8 cellular contexts compared by ENCODE assay signal in genomic region chr6:146598785-146599405, GRCh38. TPM values are rescaled to one million over a fixed set of nuclear protein-coding genes. Genes with fewer than 3 reads are reported as not detected.
DNase-seq lines count a peak whose midpoint lies in the region; ATAC-seq and TF ChIP-seq lines count a peak whose summit lies in the region.

TSS of gene ADGB (plus strand) at chr6:146598972. CDS start at chr6:146599041, 69 bp downstream.

- H3K9me3 ChIP-seq in mucosa of stomach (ENCODE audit: control insufficient read depth, low read length) (no peaks in the 10 kb centered on the region), aorta (ENCODE audit: control insufficient read depth, low read length) (no peaks in the 10 kb centered on the region)

- H3K27me3 Mint-ChIP-seq in T-helper 2 cell treated with Interferon-gamma antibody and Interleukin-4, amounts not matched to agents 5 μg/mL and 100 μg/mL, for 36 hours (ENCODE audit: low read depth), result peaks cover 9% of the 10 kb centered on the region

- no peak for TF ChIP-seq CTCF in fibroblast of mammary gland (conservative IDR thresholded peaks at IDR 0.05; ENCODE audit: control insufficient read depth, insufficient read depth, low read depth, low read length)

- no peaks in the 10 kb centered on the region for H3K36me3 ChIP-seq in mucosa of stomach (ENCODE audit: control insufficient read depth, insufficient read depth, low read length)
- no peaks in the 10 kb centered on the region for H3K36me3 ChIP-seq in aorta (ENCODE audit: control insufficient read depth in 1 of 2, insufficient read depth in 2 of 2, low read length in 1 of 2)

- intact Hi-C loops in aorta (cut with DNase I), result no loop called here

- H3K9me3 Mint-ChIP-seq in T-helper 2 cell treated with Interferon-gamma antibody and Interleukin-4, amounts not matched to agents 5 μg/mL and 100 μg/mL, for 36 hours, result no peaks in the 10 kb centered on the region

- H3K4me1 Mint-ChIP-seq in T-helper 2 cell treated with Interferon-gamma antibody and Interleukin-4, amounts not matched to agents 5 μg/mL and 100 μg/mL, for 36 hours (ENCODE audit: low read depth), result peaks cover 3% of the 10 kb centered on the region

- DNase-seq in C1 segment of cervical spinal cord (lab: John Stamatoyannopoulos, UW), result peak in 8 of 14 donors; percentile 2 to 74 (median 18)
- DNase-seq in T-helper 2 cell treated with Interferon-gamma antibody and Interleukin-4, amounts not matched to agents 5 μg/mL and 100 μg/mL, for 36 hours (ENCODE audit: low spot score), result peak; percentile 4
- peak; percentile 42 for DNase-seq in fibroblast of mammary gland (ENCODE audit: low read depth)
- DNase-seq in aorta, result peak; percentile 82 to 86
- DNase-seq in NCI-H1092 treated with DMSO at 0.1 percent for 48 hours (lab: John Stamatoyannopoulos, UW), result no peak

- H3K4me3 Mint-ChIP-seq in T-helper 2 cell treated with Interferon-gamma antibody and Interleukin-4, amounts not matched to agents 5 μg/mL and 100 μg/mL, for 36 hours, result peak within 1 kb of the TSS; percentile 61

- H3K27ac ChIP-seq in aorta (ENCODE audit: low read depth in 1 of 2, low read length in 2 of 2), result no peak within 1 kb of the TSS

- ATAC-seq in HG03442 (IDR thresholded peaks at IDR 0.05; ENCODE audit: unreplicated experiment) (peak; percentile 52), aorta (ENCODE audit: low FRiP score) (peak; percentile 77), HG03469 (IDR thresholded peaks at IDR 0.05; ENCODE audit: unreplicated experiment) (no peak)

- H3K4me3 ChIP-seq in fibroblast of mammary gland (ENCODE audit: control insufficient read depth, low read depth, low read length), result peak within 1 kb of the TSS; percentile 49
- no peak within 1 kb of the TSS for H3K4me3 ChIP-seq in mucosa of stomach (ENCODE audit: low read length)
- peak within 1 kb of the TSS in 1 of 2 donors; percentile 0 for H3K4me3 ChIP-seq in aorta (ENCODE audit: low read length in 2 of 2)

- 4% methylated on average over 31 to 32 of the region's 32 CpGs for WGBS in aorta, 2 donors

- no peak within 1 kb of the TSS for H3K27ac Mint-ChIP-seq in T-helper 2 cell treated with Interferon-gamma antibody and Interleukin-4, amounts not matched to agents 5 μg/mL and 100 μg/mL, for 36 hours

- no peaks in the 10 kb centered on the region for H3K36me3 Mint-ChIP-seq in T-helper 2 cell treated with Interferon-gamma antibody and Interleukin-4, amounts not matched to agents 5 μg/mL and 100 μg/mL, for 36 hours (ENCODE audit: low read depth)

- H3K4me1 ChIP-seq in mucosa of stomach (ENCODE audit: control insufficient read depth, insufficient read depth, low read length) (peaks cover 5% of the 10 kb centered on the region), aorta (ENCODE audit: control insufficient read depth in 1 of 2, insufficient read depth in 2 of 2, low read length in 2 of 2) (no peaks in the 10 kb centered on the region)

- H3K27me3 ChIP-seq in mucosa of stomach (ENCODE audit: control insufficient read depth, insufficient read depth, low read length) (no peaks in the 10 kb centered on the region), aorta (ENCODE audit: control insufficient read depth in 1 of 2, insufficient read depth in 2 of 2, low read length in 1 of 2) (no peaks in the 10 kb centered on the region)

- H3K9ac ChIP-seq in mucosa of stomach (ENCODE audit: low read length), result peak within 1 kb of the TSS; percentile 37

RNA-seq across cellular contexts. Expression of gene ADGB, which starts in this region (rescaled TPM):
- under 1 TPM in 1 of 2 donors, not detected in 1; 0.18 TPM for total RNA-seq in aorta
- polyA plus RNA-seq in aorta, result not detected

Comparison
In these comparisons a context has a peak if more than half of its experiments do, and no peak if none do; other contexts are left out.
1. Peak in DNase-seq and ATAC-seq in aorta; RNA of the gene not detected or under 1 TPM.